In genomic region chr1:223628233-223628632, GRCh38 we compare ENCODE assay signal across 8 cellular contexts. TPM values are rescaled to one million over a fixed set of nuclear protein-coding genes. Genes with fewer than 3 reads are reported as not detected.
DNase-seq lines count a peak whose midpoint lies in the region; ATAC-seq and TF ChIP-seq lines count a peak whose summit lies in the region.

No MANE protein-coding gene starts in this region.

- H3K4me3 ChIP-seq in IMR-90 (ENCODE audit: insufficient read depth, low read depth, low read length) (no peak overlapping the region), SU-DHL-6 (ENCODE audit: insufficient read depth, low read length, poor library complexity, severe bottlenecking) (no peak overlapping the region)

- no peaks in the 10 kb centered on the region for H3K9me3 Mint-ChIP-seq in brain

- H3K27ac ChIP-seq in 22Rv1 = no peak overlapping the region
- no peak overlapping the region for H3K27ac ChIP-seq in IMR-90 (ENCODE audit: insufficient read depth, low read length)
- no peak overlapping the region for H3K27ac ChIP-seq in SU-DHL-6 (ENCODE audit: low read depth, low read length)

- H3K9me2 ChIP-seq in SU-DHL-6 (replicated peaks; ENCODE audit: insufficient read depth, low read length) = no peaks in the 10 kb centered on the region

- H2AK9ac ChIP-seq in IMR-90 (replicated peaks; ENCODE audit: low read depth, low read length, poor library complexity) = no peak overlapping the region

- CTCF ChIA-PET in IMR-90 (lab: Yijun Ruan, JAX) = interaction anchor here (0.6 to 1.3 kb wide), 3 partner anchors 39 to 74 kb away, joined by 3 to 5 read pairs (median 3); no protein-coding TSS in a partner anchor

- no peaks in the 10 kb centered on the region for H3K4me1 ChIP-seq in IMR-90 (ENCODE audit: control insufficient read depth, insufficient read depth, low read length)

- TF ChIP-seq POLR2A in IMR-90 (IDR thresholded peaks at IDR 0.05; ENCODE audit: low read depth, low read length) = no peak

- no peak overlapping the region for H3K9ac ChIP-seq in IMR-90 (ENCODE audit: low read depth, low read length)
- H3K9ac ChIP-seq in SU-DHL-6 (ENCODE audit: low read length) = no peak overlapping the region

- H2AFZ ChIP-seq in IMR-90 (replicated peaks; ENCODE audit: low read length, poor library complexity) (no peak overlapping the region), SU-DHL-6 (ENCODE audit: low read depth, low read length, severe bottlenecking) (no peak overlapping the region)

- no peak overlapping the region for H4K5ac ChIP-seq in IMR-90 (ENCODE audit: low read depth, low read length)

- dilution Hi-C loops in IMR-90 (cut with HindIII; ENCODE audit: low sequenced_read_pairs, unreplicated experiment) = no loop called here

- H3K4me2 ChIP-seq in IMR-90 (ENCODE audit: low read depth, low read length) (no peak overlapping the region), SU-DHL-6 (ENCODE audit: low read depth, low read length, poor library complexity, severe bottlenecking) (no peak overlapping the region)

- H2BK20ac ChIP-seq in IMR-90 (ENCODE audit: low read depth, low read length) = no peak overlapping the region

- H3K27me3 ChIP-seq in IMR-90 (ENCODE audit: control insufficient read depth, insufficient read depth, low read length) (peaks cover 30% of the 10 kb centered on the region), SU-DHL-6 (ENCODE audit: low read length) (no peaks in the 10 kb centered on the region)

- peak; percentile 92 for TF ChIP-seq CTCF in 22Rv1 (IDR thresholded peaks at IDR 0.05)
- TF ChIP-seq CTCF in GM12872 (IDR thresholded peaks at IDR 0.05; ENCODE audit: insufficient read depth, low read depth, low read length) = peak; percentile 87
- TF ChIP-seq CTCF in IMR-90 (conservative IDR thresholded peaks at IDR 0.05; ENCODE audit: low read depth, low read length) = peak; percentile 50
- peak; percentile 77 for TF ChIP-seq CTCF in SU-DHL-6 (IDR thresholded peaks at IDR 0.05; ENCODE audit: insufficient read depth, low read length, poor library complexity, severe bottlenecking)
- peak; percentile 55 to 69 for TF ChIP-seq CTCF in brain (conservative IDR thresholded peaks at IDR 0.05)

- DNase-seq in IMR-90 (peak; percentile 12), kidney tubule cell (ENCODE audit: low spot score) (peak; percentile 52)
- DNase-seq in stimulated activated CD8-positive, alpha-beta memory T cell treated with anti-CD3 and anti-CD28 coated beads, Interleukin-15, amount 100 ng/mL, for 24 hours (ENCODE audit: low read depth) = peak; percentile 19

- POLR2A ChIA-PET in IMR-90 (lab: Charles Lee; ENCODE audit: unreplicated experiment) = no interaction called here

- peak overlapping the region in 1 of 5 experiments; percentile 62 for H3K27ac Mint-ChIP-seq in brain

- peaks cover 6% of the 10 kb centered on the region for H3K27me3 Mint-ChIP-seq in brain

- 46% methylated on average over 3 of the region's 7 CpGs; no CpG with 5 or more reads in 1 of the 2 experiments for WGBS in IMR-90 (ENCODE audit: extremely low coverage in 2 of 2, insufficient read length in 1 of 2), 2 experiments

- H4K20me1 ChIP-seq in IMR-90 (ENCODE audit: insufficient read depth, low read length) = no peaks in the 10 kb centered on the region
- H4K20me1 ChIP-seq in SU-DHL-6 (ENCODE audit: low read depth, low read length) = no peaks in the 10 kb centered on the region

- no peaks in the 10 kb centered on the region for H3F3A ChIP-seq in SU-DHL-6 (ENCODE audit: insufficient read depth)

- H2BK120ac ChIP-seq in IMR-90 (ENCODE audit: low read depth, low read length) = no peak overlapping the region

- no peak overlapping the region for H4K91ac ChIP-seq in IMR-90 (ENCODE audit: insufficient read depth, low read depth, low read length)

- in situ Hi-C loops in IMR-90 (cut with MboI; ENCODE audit: low sequenced_read_pairs) = no loop called here

- H2BK5ac ChIP-seq in IMR-90 (ENCODE audit: low read depth, low read length, poor library complexity, severe bottlenecking) = no peak overlapping the region

- H3K14ac ChIP-seq in IMR-90 (replicated peaks; ENCODE audit: low read depth, low read length) = no peak overlapping the region

- TF ChIP-seq RAD21 in IMR-90 (IDR thresholded peaks at IDR 0.05; ENCODE audit: low read length) = peak; percentile 48; the same call in 1 of the 2 replicates

- no peak overlapping the region for H4K8ac ChIP-seq in IMR-90 (ENCODE audit: low read depth in 2 of 2, low read length in 2 of 2)

- no peaks in the 10 kb centered on the region for H3K36me3 ChIP-seq in IMR-90 (ENCODE audit: control insufficient read depth, insufficient read depth, low read length)
- H3K36me3 ChIP-seq in SU-DHL-6 (ENCODE audit: low read length) = no peaks in the 10 kb centered on the region

- no peak overlapping the region for H3K4ac ChIP-seq in IMR-90 (ENCODE audit: low read depth, low read length)

- H3K18ac ChIP-seq in IMR-90 (ENCODE audit: low read depth, low read length) = no peak overlapping the region

- no peaks in the 10 kb centered on the region for H3K9me1 ChIP-seq in IMR-90 (ENCODE audit: insufficient read depth, low read length)

- peak; percentile 32; the same call in 1 of the 2 replicates for ATAC-seq in IMR-90 (ENCODE audit: low read depth)
- no peak for ATAC-seq in HG03354 (IDR thresholded peaks at IDR 0.05; ENCODE audit: poor library complexity, severe bottlenecking, unreplicated experiment)

- intact Hi-C loops in IMR-90 (cut with micrococcal nuclease) = no loop called here

- H3K79me1 ChIP-seq in IMR-90 (ENCODE audit: low read depth in 1 of 2, low read length in 2 of 2) = no peaks in the 10 kb centered on the region

- no peak overlapping the region for H3K23ac ChIP-seq in IMR-90 (ENCODE audit: low read depth, low read length)

- no peak overlapping the region for H2AK5ac ChIP-seq in IMR-90 (ENCODE audit: low read depth, low read length)

- no peaks in the 10 kb centered on the region for H3K79me2 ChIP-seq in SU-DHL-6 (ENCODE audit: insufficient read depth, low read length)

- H3K36me3 Mint-ChIP-seq in brain = no peaks in the 10 kb centered on the region

- H3K4me3 Mint-ChIP-seq in brain = no peak overlapping the region

- H3K9me3 ChIP-seq in IMR-90 (ENCODE audit: control insufficient read depth, insufficient read depth, low read length) = no peaks in the 10 kb centered on the region
- H3K9me3 ChIP-seq in SU-DHL-6 (ENCODE audit: insufficient read depth, low read length) = no peaks in the 10 kb centered on the region

- H3K56ac ChIP-seq in IMR-90 (ENCODE audit: extremely low read depth, insufficient read depth, low read length) = no peak overlapping the region

- peaks cover 8% of the 10 kb centered on the region for H3K4me1 Mint-ChIP-seq in brain

- H2BK15ac ChIP-seq in IMR-90 (ENCODE audit: low read depth, low read length) = no peak overlapping the region

- BruUV-seq in IMR-90 (replicated peaks; lab: Mats Ljungman, UMichigan) = no TSS peak

TF ChIP-seq in IMR-90, 13 proteins besides CTCF, POLR2A, EP300 and RAD21:
- TF ChIP-seq MAZ (IDR thresholded peaks at IDR 0.05; ENCODE audit: borderline replicate concordance, low read depth, low read length) (no peak), SMC3 (IDR thresholded peaks at IDR 0.05; ENCODE audit: low read depth, low read length) (peak; percentile 35; the same call in 1 of the 2 replicates)

RNA-seq across cellular contexts. Expression of gene CAPN8, which starts 37.3 kb away (rescaled TPM):
- total RNA-seq in IMR-90 (2012; rRNA removed) = not detected in 2 replicates
- polyA plus RNA-seq in IMR-90 (2012; rRNA removed) = not detected in 2 replicates
- not detected in 2 replicates for polyA plus RNA-seq in IMR-90 (2012; cell fraction: cytosol; rRNA removed)
- polyA plus RNA-seq in IMR-90 (2012; cell fraction: nucleus; rRNA removed; ENCODE audit: low replicate concordance) = 0.08 TPM in 1 of 2 replicates, not detected in the other
- polyA plus RNA-seq in brain (ENCODE audit: insufficient read depth, low read depth, low replicate concordance) = 0.61 TPM
